16 cellular contexts compared by ENCODE assay signal in genomic region chr4:162682651-162683050, GRCh38.
DNase-seq lines count a peak whose midpoint lies in the region; ATAC-seq and TF ChIP-seq lines count a peak whose summit lies in the region.
"Had no signal": no experiment of that assay in that cellular context is flagged by ENCODE, and none has a peak within 500 bp of the region (broad histone marks: within the 10 kb centered on the region; RNA-seq: fewer than 3 reads in every experiment).

No MANE protein-coding gene starts in this region.

- TF ChIP-seq CTCF in coronary artery (IDR thresholded peaks at IDR 0.05), result no peak

- DNase-seq in A172 (ENCODE audit: low spot score), result peak; percentile 54
- peak; percentile 41 for DNase-seq in ELR (ENCODE audit: low read depth)
- peak; percentile 16 for DNase-seq in astrocyte of the hippocampus (ENCODE audit: low read depth, low spot score)
- DNase-seq in kidney tubule cell (ENCODE audit: low spot score), result peak; percentile 39
- DNase-seq in Kasumi-1 (lab: John Stamatoyannopoulos, UW), result no peak
- DNase-seq in coronary artery (ENCODE audit: low spot score), result no peak
- no peak for DNase-seq in DMS 273 treated with DMSO at 0.1 percent for 48 hours (lab: John Stamatoyannopoulos, UW)
- DNase-seq: 8988T, C1 segment of cervical spinal cord, DMS153, HCEC 1CT, NCI-H1436 treated with DMSO at 0.1 percent for 48 hours, NCI-H2081, NCI-H510A had no signal

- no peak overlapping the region for H3K4me3 ChIP-seq in coronary artery

- no peak overlapping the region for H3K27ac ChIP-seq in coronary artery
- H3K27ac ChIP-seq: HL-60 had no signal

- ATAC-seq in GM19351 (IDR thresholded peaks at IDR 0.05; ENCODE audit: unreplicated experiment), result no peak

Comparison
In these comparisons a context has a peak if more than half of its experiments do, and no peak if none do; other contexts are left out.
1. DNase-seq: peak in A172 (single experiment), ELR (single experiment), astrocyte of the hippocampus (single experiment) and kidney tubule cell (single experiment); none in Kasumi-1 (0 of 2), coronary artery (single experiment) and DMS 273 treated with DMSO at 0.1 percent for 48 hours (single experiment).